28 cellular contexts compared by ENCODE assay signal in the genomic region with DNA sequence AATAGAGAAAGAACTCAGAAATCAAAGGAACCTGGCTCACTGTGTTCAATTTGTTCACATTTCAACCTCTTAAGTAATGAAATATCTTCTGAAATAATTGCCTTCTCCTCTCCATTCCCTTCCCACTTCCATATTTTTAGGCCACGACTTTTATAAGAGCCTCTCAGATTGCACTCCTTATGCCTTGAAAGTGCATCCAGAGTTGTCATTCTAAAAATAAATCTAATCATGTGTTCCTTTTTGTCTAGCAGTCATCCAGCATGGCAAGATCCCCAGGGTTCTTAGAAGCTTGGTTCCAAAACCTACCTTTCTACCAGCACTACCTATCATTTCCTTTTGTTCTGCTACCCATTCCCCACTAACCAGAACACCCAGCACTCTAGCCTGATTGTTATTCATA. TPM values are rescaled to one million over a fixed set of nuclear protein-coding genes. Genes with fewer than 3 reads are reported as not detected.
"Had no signal": no experiment of that assay in that cellular context is flagged by ENCODE, and none has a peak within 500 bp of the region (broad histone marks: within the 10 kb centered on the region; RNA-seq: fewer than 3 reads in every experiment).

No MANE protein-coding gene starts in this region.

- H3K9me3 Mint-ChIP-seq: activated T-cell treated with anti-CD3 and anti-CD28 coated beads, Interleukin-2, amount 50 U/mL, for 72 hours; central memory CD8-positive, alpha-beta T cell; dendritic cell treated with granulocyte-macrophage colony-stimulating factor and Interleukin-4, amounts not matched to agents 40 ng/mL and 50 ng/mL, for 4 days; naive B cell; stimulated activated naive CD8-positive, alpha-beta T cell treated with anti-CD3 and anti-CD28 coated beads, Interleukin-15, amount 100 ng/mL, for 72 hours had no signal

- ATAC-seq: activated CD8-positive, alpha-beta T cell treated with anti-CD3 and anti-CD28 coated beads, Interleukin-2, amount 10 ng/mL, durations not matched to agents 7 days and 5 days; activated T-cell treated with anti-CD3 and anti-CD28 coated beads, Interleukin-2, amount 50 U/mL, for 72 hours; foreskin keratinocyte; left lung; pancreas; right cardiac atrium; stimulated activated naive CD8-positive, alpha-beta T cell treated with anti-CD3 and anti-CD28 coated beads, Interleukin-15, amount 100 ng/mL, for 72 hours had no signal

- DNase-seq: activated CD4-positive, alpha-beta T cell treated with anti-CD3 and anti-CD28 coated beads for 1 hour; activated CD4-positive, alpha-beta T cell treated with anti-CD3 and anti-CD28 coated beads, Interleukin-2, amount 50 U/mL, for 1 hour; activated CD8-positive, alpha-beta T cell treated with anti-CD3 and anti-CD28 coated beads, Interleukin-2, amount 10 ng/mL, durations not matched to agents 7 days and 5 days; activated effector memory CD4-positive, alpha-beta T cell treated with Interleukin-2 at 50 U/mL for 16 hours; activated naive CD4-positive, alpha-beta T cell treated with Interleukin-2 at 50 U/mL for 16 hours; activated T-cell treated with anti-CD3 and anti-CD28 coated beads for 4 hours; activated T-cell treated with anti-CD3 and anti-CD28 coated beads, Interleukin-2, amount 50 U/mL, for 72 hours; anterior cingulate cortex; foreskin keratinocyte; left lung; naive B cell; nucleus accumbens; pancreas; right cardiac atrium; stimulated activated CD4-positive, alpha-beta T cell treated with anti-CD3 and anti-CD28 coated beads, Interleukin-12 subunit alpha, Interleukin-12 subunit beta, amount 100 ng/mL, for 4 hours; stimulated activated CD4-positive, alpha-beta T cell treated with anti-CD3 and anti-CD28 coated beads, Interleukin-4, amount 100 ng/mL, for 1 hour; stimulated activated naive CD8-positive, alpha-beta T cell treated with anti-CD3 and anti-CD28 coated beads, Interleukin-15, amount 100 ng/mL, for 72 hours; substantia nigra; T-helper 2 cell; upper lobe of left lung had no signal

- H3K27me3 Mint-ChIP-seq: activated naive CD8-positive, alpha-beta T cell; central memory CD8-positive, alpha-beta T cell; dendritic cell treated with granulocyte-macrophage colony-stimulating factor and Interleukin-4, amounts not matched to agents 40 ng/mL and 50 ng/mL, for 4 days; stimulated activated naive CD8-positive, alpha-beta T cell treated with anti-CD3 and anti-CD28 coated beads, Interleukin-15, amount 100 ng/mL, for 72 hours had no signal

- H3K27ac Mint-ChIP-seq: activated CD8-positive, alpha-beta T cell treated with anti-CD3 and anti-CD28 coated beads, Interleukin-2, amount 10 ng/mL, durations not matched to agents 7 days and 5 days; activated naive CD8-positive, alpha-beta T cell; activated T-cell treated with anti-CD3 and anti-CD28 coated beads, Interleukin-2, amount 50 U/mL, for 72 hours; dendritic cell treated with granulocyte-macrophage colony-stimulating factor and Interleukin-4, amounts not matched to agents 40 ng/mL and 50 ng/mL, for 4 days had no signal

- H3K4me3 Mint-ChIP-seq: activated CD8-positive, alpha-beta T cell treated with anti-CD3 and anti-CD28 coated beads, Interleukin-2, amount 10 ng/mL, durations not matched to agents 7 days and 5 days; activated naive CD8-positive, alpha-beta T cell; activated T-cell treated with anti-CD3 and anti-CD28 coated beads, Interleukin-2, amount 50 U/mL, for 72 hours; central memory CD8-positive, alpha-beta T cell; dendritic cell treated with granulocyte-macrophage colony-stimulating factor and Interleukin-4, amounts not matched to agents 40 ng/mL and 50 ng/mL, for 4 days; naive B cell; stimulated activated naive CD8-positive, alpha-beta T cell treated with anti-CD3 and anti-CD28 coated beads, Interleukin-15, amount 100 ng/mL, for 72 hours had no signal

- H3K9me3 ChIP-seq: esophagus muscularis mucosa, left lung, pancreas, upper lobe of left lung, vagina had no signal

- H3K4me1 Mint-ChIP-seq: stimulated activated naive CD8-positive, alpha-beta T cell treated with anti-CD3 and anti-CD28 coated beads, Interleukin-15, amount 100 ng/mL, for 72 hours had no signal

- H3K36me3 ChIP-seq: esophagus muscularis mucosa, left lung, pancreas, upper lobe of left lung, vagina had no signal

- H3K4me1 ChIP-seq: esophagus muscularis mucosa, left lung, pancreas, upper lobe of left lung, vagina had no signal

- FAIRE-seq: bronchial epithelial cell, islet of Langerhans, pancreas had no signal

- H3K27me3 ChIP-seq: esophagus muscularis mucosa, foreskin keratinocyte, left lung, upper lobe of left lung, vagina had no signal

- H3K27ac ChIP-seq: esophagus muscularis mucosa, foreskin keratinocyte, left lung, pancreas, upper lobe of left lung, vagina had no signal

- H3K36me3 Mint-ChIP-seq: activated naive CD8-positive, alpha-beta T cell; naive B cell had no signal

- H3K4me3 ChIP-seq: esophagus muscularis mucosa, left lung, pancreas, upper lobe of left lung, vagina had no signal

RNA-seq across cellular contexts. Expression of gene RPA4, which starts 42.4 kb away (rescaled TPM):
- polyA plus RNA-seq: neural cell had no signal
